In genomic region chrX:111284615-111285294, GRCh38 we compare ENCODE assay signal across 19 cellular contexts. TPM values are rescaled to one million over a fixed set of nuclear protein-coding genes. Genes with fewer than 3 reads are reported as not detected.
DNase-seq lines count a peak whose midpoint lies in the region; TF ChIP-seq lines count a peak whose summit lies in the region.
"Had no signal": no experiment of that assay in that cellular context is flagged by ENCODE, and none has a peak within 500 bp of the region (broad histone marks: within the 10 kb centered on the region; RNA-seq: fewer than 3 reads in every experiment).

No MANE protein-coding gene starts in this region.

- no peak for TF ChIP-seq POLR2A in stomach (IDR thresholded peaks at IDR 0.05)

- intact Hi-C loops in stomach (cut with DNase I; ENCODE audit: low total_unique reads), result no loop called here
- intact Hi-C loops in mammary epithelial cell (cut with micrococcal nuclease), result no loop called here

- H3K4me1 ChIP-seq in stomach (no peaks in the 10 kb centered on the region), mammary epithelial cell (ENCODE audit: insufficient read depth, low read length) (no peaks in the 10 kb centered on the region)
- H3K4me1 ChIP-seq: BLaER1 had no signal

- peaks cover 0 to 8% (median 0%) of the 10 kb centered on the region in 3 donors for H3K27me3 ChIP-seq in stomach
- H3K27me3 ChIP-seq in mammary epithelial cell (ENCODE audit: insufficient read depth, low read length), result peaks cover 5% of the 10 kb centered on the region

- H4K20me1 ChIP-seq in mammary epithelial cell (ENCODE audit: insufficient read depth, low read length), result no peaks in the 10 kb centered on the region
- H4K20me1 ChIP-seq: BLaER1 had no signal

- H3K27ac ChIP-seq in stomach (no peak overlapping the region), mammary epithelial cell (ENCODE audit: insufficient read depth, low read depth, low read length) (no peak overlapping the region)
- H3K27ac ChIP-seq: BLaER1 had no signal

- TF ChIP-seq EP300 in stomach (IDR thresholded peaks at IDR 0.05), result no peak

- H3K36me3 ChIP-seq in stomach (no peaks in the 10 kb centered on the region), mammary epithelial cell (ENCODE audit: insufficient read depth, low read length) (no peaks in the 10 kb centered on the region)
- H3K36me3 ChIP-seq: BLaER1 had no signal

- CTCF ChIA-PET in mammary epithelial cell (lab: Charles Lee; ENCODE audit: low non-redundant PET), result no interaction called here

- H2AFZ ChIP-seq in mammary epithelial cell (ENCODE audit: low read depth, low read length), result no peak overlapping the region
- H2AFZ ChIP-seq: GM23338 had no signal

- no peaks in the 10 kb centered on the region for H3K79me2 ChIP-seq in mammary epithelial cell (ENCODE audit: insufficient read depth, low read length)

- peak; percentile 3 for DNase-seq in NCI-H748 (lab: John Stamatoyannopoulos, UW; ENCODE audit: unreplicated experiment)
- DNase-seq in NCI-H748 treated with DMSO at 0.1 percent for 48 hours (lab: John Stamatoyannopoulos, UW), result no peak
- DNase-seq in kidney tubule cell (ENCODE audit: low spot score), result peak; percentile 40
- DNase-seq in myocyte (ENCODE audit: low read depth), result peak; percentile 11
- DNase-seq in stomach, result peak; percentile 43
- no peak for DNase-seq in NCI-H510A treated with DMSO at 0.1 percent for 48 hours (lab: John Stamatoyannopoulos, UW)
- DNase-seq in mammary epithelial cell, result no peak
- no peak for DNase-seq in NCI-H82 (lab: John Stamatoyannopoulos, UW)
- DNase-seq: CD8-positive, alpha-beta T cell; GDM1; MV-4-11; NCI-H226; NCI-H526; PC-3 had no signal

- no peak overlapping the region for H3K4me2 ChIP-seq in mammary epithelial cell (ENCODE audit: insufficient read depth, low read depth, low read length)
- H3K4me2 ChIP-seq: BLaER1, GM23338 had no signal

- no peak overlapping the region for H3K9ac ChIP-seq in mammary epithelial cell (ENCODE audit: insufficient read depth, low read length)
- H3K9ac ChIP-seq: BLaER1 had no signal

- no peak overlapping the region for H3K4me3 ChIP-seq in stomach
- no peak overlapping the region for H3K4me3 ChIP-seq in mammary epithelial cell (replicated peaks in 1 of 3; ENCODE audit: insufficient read depth in 1 of 3, low read depth in 2 of 3, low read length in 3 of 3)
- H3K4me3 ChIP-seq: BLaER1, GM23338, K562 had no signal

- in situ Hi-C loops in mammary epithelial cell (cut with MboI; ENCODE audit: low sequenced_read_pairs in 2 of 2), result no loop called here

- BruUV-seq in mammary epithelial cell (replicated peaks; lab: Mats Ljungman, UMichigan), result no TSS peak

- H3K9me3 ChIP-seq in stomach (peaks cover 0 to 2% (median 0%) of the 10 kb centered on the region in 4 donors), mammary epithelial cell (replicated peaks; ENCODE audit: insufficient read depth, low read length) (no peaks in the 10 kb centered on the region)
- H3K9me3 ChIP-seq: BLaER1 had no signal

- dilution Hi-C loops in mammary epithelial cell (cut with HindIII; ENCODE audit: low sequenced_read_pairs), result no loop called here

- TF ChIP-seq CTCF in stomach (IDR thresholded peaks at IDR 0.05), result no peak
- TF ChIP-seq CTCF in mammary epithelial cell (conservative IDR thresholded peaks at IDR 0.05 in 1 of 2, IDR thresholded peaks at IDR 0.05 in 1 of 2; ENCODE audit: extremely low read depth in 1 of 2, insufficient read depth in 1 of 2, low read depth in 1 of 2, low read length in 2 of 2), result no peak

- WGBS in stomach, 5 donors, result 25 to 52% (median 39%) methylated on average over 8 of the region's 8 CpGs
- WGBS in mammary epithelial cell (ENCODE audit: low coverage, missing lambda C conversion rate), result 27% methylated on average over 7 of the region's 8 CpGs

RNA-seq across cellular contexts. Expression of gene CAPN6, which starts 14.5 kb away (rescaled TPM):
- total RNA-seq in myocyte, result 0.70 and 0.73 TPM in 2 replicates
- polyA plus RNA-seq in myocyte (2012), result 5.5 TPM
- 10 to 100 TPM in 1 of 5 donors, 1 to 10 TPM in 2, under 1 TPM in 1, not detected in 1; 0.45 to 84.8 (median 4.2) TPM for total RNA-seq in stomach
- polyA plus RNA-seq in stomach, result 1 to 10 TPM; 1.1 to 2.7 (median 2.5) TPM
- 10 to 100 TPM in 1 of 2 donors, under 1 TPM in 1; 0.78 to 11.7 TPM for total RNA-seq in mammary epithelial cell
- polyA plus RNA-seq in mammary epithelial cell, result 0.12 TPM
- not detected for polyA minus RNA-seq in mammary epithelial cell
- total RNA-seq: A172; CD8-positive, alpha-beta T cell; K562; PC-3; SK-MEL-5 had no signal

Comparison
In these comparisons a context has a peak if more than half of its experiments do, and no peak if none do; other contexts are left out.
1. DNase-seq: peak in NCI-H748 (single experiment), kidney tubule cell (single experiment), myocyte (single experiment) and stomach (single experiment); none in NCI-H748 treated with DMSO at 0.1 percent for 48 hours (single experiment), NCI-H510A treated with DMSO at 0.1 percent for 48 hours (single experiment), mammary epithelial cell (single experiment) and NCI-H82 (single experiment).